23 cellular contexts compared by ENCODE assay signal in the genomic region with DNA sequence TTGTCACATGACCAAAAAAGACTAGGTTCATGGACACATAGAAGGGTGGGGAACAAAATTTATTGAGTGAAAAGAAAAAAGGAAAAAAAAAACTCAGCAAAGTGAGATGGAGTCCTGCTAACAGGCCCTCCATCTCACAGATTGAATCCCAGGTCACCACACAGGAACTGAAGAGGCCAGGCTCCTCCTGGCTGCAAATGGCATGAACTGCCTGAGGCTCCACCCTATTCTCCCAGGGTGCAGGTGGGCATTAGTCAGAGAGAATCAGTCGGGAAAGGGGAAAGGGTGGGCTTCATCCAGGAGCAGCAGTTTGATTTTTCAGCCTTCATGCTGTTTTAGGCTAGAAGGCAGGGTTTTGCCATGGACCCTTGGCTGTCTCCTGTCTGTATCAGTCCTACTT.
DNase-seq lines count a peak whose midpoint lies in the region; ATAC-seq and TF ChIP-seq lines count a peak whose summit lies in the region.
"Had no signal": no experiment of that assay in that cellular context is flagged by ENCODE, and none has a peak within 500 bp of the region (broad histone marks: within the 10 kb centered on the region; RNA-seq: fewer than 3 reads in every experiment).

No MANE protein-coding gene starts in this region.

- H3K9me3 Mint-ChIP-seq in activated naive CD8-positive, alpha-beta T cell treated with anti-CD3 and anti-CD28 coated beads for 36 hours = peaks cover 3% of the 10 kb centered on the region

- DNase-seq in DMS 273 (lab: John Stamatoyannopoulos, UW; ENCODE audit: unreplicated experiment) (peak; percentile 0), DMS 273 treated with DMSO at 0.1 percent for 48 hours (lab: John Stamatoyannopoulos, UW) (no peak), astrocyte of the spinal cord (ENCODE audit: low read depth, low spot score) (no peak), iPS DF 6.9 (ENCODE audit: low read depth, low spot score) (peak; percentile 11)
- no peak for DNase-seq in activated naive CD8-positive, alpha-beta T cell treated with anti-CD3 and anti-CD28 coated beads for 36 hours
- no peak for DNase-seq in NK-92 treated with Interleukin-12 subunit alpha and Interleukin-12 subunit beta, amount 100 ng/mL, for 24 hours (lab: John Stamatoyannopoulos, UW)
- DNase-seq in activated CD4-positive, CD25-positive, alpha-beta regulatory T cell (lab: John Stamatoyannopoulos, UW) = no peak
- DNase-seq: GF-D8, H7, Karpas-422, MG63, NCI-H1048, NCI-H1436, NCI-H2029, NCI-H345, NCI-H524 treated with DMSO at 0.1 percent for 48 hours, SHP77 had no signal

- no peak for ATAC-seq in HG03280 (IDR thresholded peaks at IDR 0.05; ENCODE audit: unreplicated experiment)

- H3K4me1 Mint-ChIP-seq in activated naive CD8-positive, alpha-beta T cell treated with anti-CD3 and anti-CD28 coated beads for 36 hours = no peaks in the 10 kb centered on the region
- H3K4me1 Mint-ChIP-seq: CD14-positive monocyte, IgD-negative memory B cell had no signal

- H3K4me1 ChIP-seq in iPS DF 6.9 (ENCODE audit: control insufficient read depth, insufficient read depth, low read length) = no peaks in the 10 kb centered on the region

- no peaks in the 10 kb centered on the region for H3K36me3 Mint-ChIP-seq in activated naive CD8-positive, alpha-beta T cell treated with anti-CD3 and anti-CD28 coated beads for 36 hours
- H3K36me3 Mint-ChIP-seq: CD14-positive monocyte, IgD-negative memory B cell had no signal

- H3K27ac ChIP-seq in iPS DF 6.9 (ENCODE audit: low read length) = no peak overlapping the region
- H3K27ac ChIP-seq: 22Rv1, HL-60, SK-N-MC had no signal

- H3K27ac Mint-ChIP-seq in activated naive CD8-positive, alpha-beta T cell treated with anti-CD3 and anti-CD28 coated beads for 36 hours = no peak overlapping the region
- H3K27ac Mint-ChIP-seq: CD14-positive monocyte, IgD-negative memory B cell had no signal

- H3K27me3 Mint-ChIP-seq in activated naive CD8-positive, alpha-beta T cell treated with anti-CD3 and anti-CD28 coated beads for 36 hours = no peaks in the 10 kb centered on the region
- H3K27me3 Mint-ChIP-seq: IgD-negative memory B cell had no signal

- no CpG with 5 or more reads among the region's 1 CpG for WGBS in iPS DF 6.9 (ENCODE audit: insufficient coverage, insufficient read length)

- no peaks in the 10 kb centered on the region for H3K27me3 ChIP-seq in iPS DF 6.9 (ENCODE audit: control insufficient read depth, insufficient read depth, low read length)
- H3K27me3 ChIP-seq: MG63 had no signal

- no peak overlapping the region for H3K4me3 Mint-ChIP-seq in activated naive CD8-positive, alpha-beta T cell treated with anti-CD3 and anti-CD28 coated beads for 36 hours
- H3K4me3 Mint-ChIP-seq: CD14-positive monocyte, IgD-negative memory B cell had no signal

- H3K9me3 ChIP-seq in iPS DF 6.9 (ENCODE audit: control insufficient read depth, insufficient read depth, low read length) = no peaks in the 10 kb centered on the region
- H3K9me3 ChIP-seq: MG63 had no signal

- H3K4me3 ChIP-seq in astrocyte of the spinal cord (ENCODE audit: low read depth, low read length) = no peak overlapping the region
- H3K4me3 ChIP-seq in iPS DF 6.9 (ENCODE audit: low read length) = no peak overlapping the region
- H3K4me3 ChIP-seq: MG63, SK-N-MC had no signal

- TF ChIP-seq CTCF in astrocyte of the spinal cord (IDR thresholded peaks at IDR 0.05; ENCODE audit: low read depth, low read length) = peak; percentile 12

- in situ Hi-C loops in astrocyte of the spinal cord (cut with HindIII; ENCODE audit: low sequenced_read_pairs) = no loop called here

- no peaks in the 10 kb centered on the region for H3K36me3 ChIP-seq in iPS DF 6.9 (ENCODE audit: control insufficient read depth, insufficient read depth, low read length)
- H3K36me3 ChIP-seq: MG63 had no signal

Comparison
In these comparisons a context has a peak if more than half of its experiments do, and no peak if none do; other contexts are left out.
1. DNase-seq: peak in DMS 273 (single experiment) and iPS DF 6.9 (single experiment); none in DMS 273 treated with DMSO at 0.1 percent for 48 hours (single experiment), astrocyte of the spinal cord (single experiment), activated naive CD8-positive, alpha-beta T cell treated with anti-CD3 and anti-CD28 coated beads for 36 hours (single experiment), NK-92 treated with Interleukin-12 subunit alpha and Interleukin-12 subunit beta, amount 100 ng/mL, for 24 hours (single experiment) and activated CD4-positive, CD25-positive, alpha-beta regulatory T cell (0 of 4).